ENCODE assay signal across 21 cellular contexts in genomic region chr15:88800026-88800425, GRCh38. TPM values are rescaled to one million over a fixed set of nuclear protein-coding genes. Genes with fewer than 3 reads are reported as not detected.
DNase-seq lines count a peak whose midpoint lies in the region; TF ChIP-seq lines count a peak whose summit lies in the region.
"Had no signal": no experiment of that assay in that cellular context is flagged by ENCODE, and none has a peak within 500 bp of the region (broad histone marks: within the 10 kb centered on the region; RNA-seq: fewer than 3 reads in every experiment).

No MANE protein-coding gene starts in this region.

- H3K4me3 ChIP-seq in HEK293 (ENCODE audit: low read depth, low read length) (no peak overlapping the region), mesendoderm (ENCODE audit: low read length) (no peak overlapping the region), Karpas-422 (ENCODE audit: low read length) (no peak overlapping the region), mesenchymal stem cell (ENCODE audit: insufficient read depth in 1 of 2, low read depth in 1 of 2, low read length in 2 of 2) (no peak overlapping the region)
- H3K4me3 ChIP-seq: dorsolateral prefrontal cortex, GM23338, lower lobe of right lung, tibial artery had no signal

- no peaks in the 10 kb centered on the region for H3K9me3 ChIP-seq in HEK293 (ENCODE audit: control insufficient read depth, insufficient read depth, low read depth, low read length)
- no peaks in the 10 kb centered on the region for H3K9me3 ChIP-seq in Karpas-422 (ENCODE audit: low read length)
- no peaks in the 10 kb centered on the region for H3K9me3 ChIP-seq in mesenchymal stem cell (ENCODE audit: control insufficient read depth, low read length)
- H3K9me3 ChIP-seq: lower lobe of right lung, SK-N-SH, tibial artery had no signal

- CTCF ChIA-PET in HEK293 (lab: Yijun Ruan, JAX) = interaction anchor here (0.6 to 1.0 kb wide), 2 partner anchors 9 to 12 kb away, joined by 3 to 5 read pairs; no protein-coding TSS in a partner anchor

- WGBS in mesendoderm (ENCODE audit: extremely low coverage, insufficient coverage, low lambda C conversion rate) = no CpG with 5 or more reads among the region's 1 CpG
- 49% methylated on average over 1 of the region's 1 CpG for WGBS in mesenchymal stem cell

- no peak overlapping the region for H3K4ac ChIP-seq in mesendoderm (ENCODE audit: low read depth, low read length)
- H3K4ac ChIP-seq in mesenchymal stem cell (ENCODE audit: low read depth in 1 of 2, low read length in 2 of 2) = no peak overlapping the region

- no peak overlapping the region for H3K18ac ChIP-seq in mesendoderm (ENCODE audit: low read length)
- no peak overlapping the region for H3K18ac ChIP-seq in mesenchymal stem cell (ENCODE audit: low read depth in 1 of 2, low read length in 2 of 2)

- no peak overlapping the region for H4K91ac ChIP-seq in mesenchymal stem cell (ENCODE audit: low read length)

- H4K8ac ChIP-seq in mesendoderm (ENCODE audit: low read depth, low read length) = no peak overlapping the region
- no peak overlapping the region for H4K8ac ChIP-seq in mesenchymal stem cell (ENCODE audit: low read length)

- no peak overlapping the region for H3K9ac ChIP-seq in mesendoderm (ENCODE audit: low read length)
- no peak overlapping the region for H3K9ac ChIP-seq in Karpas-422 (ENCODE audit: low read length)
- H3K9ac ChIP-seq in mesenchymal stem cell (ENCODE audit: low read length) = no peak overlapping the region
- H3K9ac ChIP-seq: SK-N-SH had no signal

- H3K27me3 ChIP-seq in mesendoderm (ENCODE audit: insufficient read depth, low read length, poor library complexity) (peaks cover 30% of the 10 kb centered on the region), Karpas-422 (ENCODE audit: low read length) (no peaks in the 10 kb centered on the region), mesenchymal stem cell (ENCODE audit: control insufficient read depth in 1 of 2, insufficient read depth in 1 of 2, low read length in 2 of 2) (peaks cover 56 to 66% of the 10 kb centered on the region in 2 experiments)

- TF ChIP-seq CTCF in HEK293 (tag by site-specific recombination; IDR thresholded peaks at IDR 0.05) = no peak

- H3K27ac ChIP-seq in HEK293 (ENCODE audit: extremely low read depth, low read depth, low read length) = no peak overlapping the region
- no peak overlapping the region for H3K27ac ChIP-seq in mesendoderm (ENCODE audit: low read depth, low read length)
- H3K27ac ChIP-seq in Karpas-422 (ENCODE audit: low read length) = no peak overlapping the region
- no peak overlapping the region for H3K27ac ChIP-seq in mesenchymal stem cell (ENCODE audit: low read length, poor library complexity, severe bottlenecking)
- H3K27ac ChIP-seq: dorsolateral prefrontal cortex, lower lobe of right lung, tibial artery, VCaP had no signal

- no peak overlapping the region for H3K56ac ChIP-seq in mesendoderm (ENCODE audit: low read length)

- H2AFZ ChIP-seq in Karpas-422 (ENCODE audit: low read length) (no peak overlapping the region), mesenchymal stem cell (ENCODE audit: low read depth, low read length) (no peak overlapping the region)
- H2AFZ ChIP-seq: GM23338 had no signal

- no peak overlapping the region for H2BK15ac ChIP-seq in mesendoderm (replicated peaks; ENCODE audit: low read depth)
- H2BK15ac ChIP-seq in mesenchymal stem cell (ENCODE audit: low read depth, poor library complexity, severe bottlenecking) = no peak overlapping the region

- H2AK5ac ChIP-seq in mesendoderm (ENCODE audit: low read length) (no peak overlapping the region), mesenchymal stem cell (ENCODE audit: low read length, severe bottlenecking) (no peak overlapping the region)

- H3K14ac ChIP-seq in mesenchymal stem cell (ENCODE audit: low read length in 2 of 2) = no peak overlapping the region

- H3K9me2 ChIP-seq in Karpas-422 (replicated peaks; ENCODE audit: insufficient read depth, low read length) = no peaks in the 10 kb centered on the region
- H3K9me2 ChIP-seq: SK-N-SH had no signal

- H3K36me3 ChIP-seq in HEK293 (ENCODE audit: control insufficient read depth in 2 of 2, insufficient read depth in 1 of 2, low read length in 2 of 2) (no peaks in the 10 kb centered on the region), mesendoderm (ENCODE audit: control insufficient read depth, insufficient read depth, low read length) (no peaks in the 10 kb centered on the region), Karpas-422 (ENCODE audit: insufficient read depth, low read length) (no peaks in the 10 kb centered on the region), mesenchymal stem cell (ENCODE audit: control insufficient read depth in 1 of 2, insufficient read depth in 2 of 2, low read depth in 1 of 2, low read length in 2 of 2) (no peaks in the 10 kb centered on the region)
- H3K36me3 ChIP-seq: lower lobe of right lung had no signal

- no peaks in the 10 kb centered on the region for H4K20me1 ChIP-seq in Karpas-422 (ENCODE audit: insufficient read depth, low read depth, low read length)

- H3K4me2 ChIP-seq in mesendoderm (ENCODE audit: low read length) (no peak overlapping the region), Karpas-422 (ENCODE audit: low read depth, low read length, poor library complexity, severe bottlenecking) (no peak overlapping the region), mesenchymal stem cell (ENCODE audit: low read length, poor library complexity, severe bottlenecking) (no peak overlapping the region)
- H3K4me2 ChIP-seq: GM23338, SK-N-SH had no signal

- H3K79me1 ChIP-seq in mesendoderm (ENCODE audit: low read length) = no peaks in the 10 kb centered on the region
- H3K79me1 ChIP-seq in mesenchymal stem cell (replicated peaks; ENCODE audit: low read length, poor library complexity, severe bottlenecking) = no peaks in the 10 kb centered on the region

- no peaks in the 10 kb centered on the region for H3K79me2 ChIP-seq in mesendoderm (ENCODE audit: control insufficient read depth, insufficient read depth, low read length)
- H3K79me2 ChIP-seq in Karpas-422 (ENCODE audit: low read length) = no peaks in the 10 kb centered on the region

- no peak overlapping the region for H4K5ac ChIP-seq in mesendoderm (ENCODE audit: low read length)

- DNase-seq in ACHN = peak; percentile 10
- DNase-seq in SW480 (ENCODE audit: low spot score) = peak; percentile 34
- peak; percentile 38 for DNase-seq in glomerular visceral epithelial cell (ENCODE audit: extremely low spot score)
- DNase-seq in mesendoderm = no peak
- no peak for DNase-seq in retina
- no peak for DNase-seq in Karpas-422
- DNase-seq in mesenchymal stem cell = no peak
- DNase-seq: activated CD8-positive, alpha-beta memory T cell treated with anti-CD3 and anti-CD28 coated beads for 24 hours; aorta; lower lobe of right lung; NCI-H1436; NCI-H446; nephron progenitor cell; SK-N-SH; stimulated activated CD4-positive, alpha-beta T cell treated with anti-CD3 and anti-CD28 coated beads, Interleukin-2, amount 100 ng/mL, for 24 hours; tibial artery had no signal

- POLR2A ChIA-PET in HEK293 (lab: Yijun Ruan, JAX) = interaction anchor here (0.6 kb wide), 1 partner anchor 28 kb away, joined by 3 read pairs; no protein-coding TSS in a partner anchor

- in situ Hi-C loops in ACHN (cut with HindIII; ENCODE audit: low pct_ligation_motif_present, low pct_unique_long_range_greater_than_20kb, low sequenced_read_pairs) = no loop called here

- H2BK5ac ChIP-seq in mesendoderm (ENCODE audit: low read length) = no peak overlapping the region
- H2BK5ac ChIP-seq in mesenchymal stem cell (ENCODE audit: low read depth, low read length, poor library complexity, severe bottlenecking) = no peak overlapping the region

- H3K23ac ChIP-seq in mesendoderm (ENCODE audit: low read length) (no peak overlapping the region), mesenchymal stem cell (ENCODE audit: low read length in 2 of 2) (no peak overlapping the region)

- no peak overlapping the region for H2BK12ac ChIP-seq in mesenchymal stem cell (ENCODE audit: low read length in 2 of 2)

- H2BK120ac ChIP-seq in mesendoderm (ENCODE audit: low read depth, low read length) (no peak overlapping the region), mesenchymal stem cell (ENCODE audit: low read depth, low read length) (no peak overlapping the region)

- H3K4me1 ChIP-seq in HEK293 (ENCODE audit: control insufficient read depth, insufficient read depth, low read length) (peaks cover 3% of the 10 kb centered on the region; the same call in 1 of the 2 replicates), mesendoderm (ENCODE audit: control insufficient read depth, low read depth, low read length) (no peaks in the 10 kb centered on the region), Karpas-422 (ENCODE audit: low read length) (no peaks in the 10 kb centered on the region), mesenchymal stem cell (ENCODE audit: control insufficient read depth, insufficient read depth, low read depth, low read length) (peaks cover 6% of the 10 kb centered on the region)
- H3K4me1 ChIP-seq: lower lobe of right lung had no signal

TF ChIP-seq in HEK293, 187 proteins besides CTCF, POLR2A, EP300 and RAD21 (continues in another document):
- TF ChIP-seq ZNF580 (tag by site-specific recombination; IDR thresholded peaks at IDR 0.05) (no peak), ZNF530 (tag by site-specific recombination; IDR thresholded peaks at IDR 0.05; ENCODE audit: low read depth) (no peak), ZNF221 (tag by site-specific recombination; IDR thresholded peaks at IDR 0.05; ENCODE audit: borderline replicate concordance) (no peak), PATZ1 (tag by site-specific recombination; IDR thresholded peaks at IDR 0.05) (no peak)

RNA-seq across cellular contexts. Expression of gene ACAN, which starts 3.2 kb away (rescaled TPM):
- polyA plus RNA-seq in mesendoderm (2013, experiment 1 of 2) = 0.10 TPM
- polyA plus RNA-seq in mesendoderm (2013, experiment 2 of 2) = 0.18 TPM
- total RNA-seq in Karpas-422 (2014; rRNA removed; shearing (Covaris generic); ENCODE audit: low replicate concordance) = not detected in 2 replicates
- 0.28 TPM for polyA plus RNA-seq in mesenchymal stem cell (2013, experiment 1 of 2)
- polyA plus RNA-seq in mesenchymal stem cell (2013, experiment 2 of 2) = 0.37 TPM
- total RNA-seq: activated T-helper 2 cell treated with anti-CD3 and anti-CD28 coated beads, Interferon-gamma antibody, Interleukin-2, Interleukin-4, amounts not matched to agents 10 μg/mL and 5 μg/mL and 100 μg/mL, durations not matched to agents 14 hours and 24 hours and 36 hours had no signal
- polyA plus RNA-seq: SK-N-SH had no signal

Comparison
In these comparisons a context has a peak if more than half of its experiments do, and no peak if none do; other contexts are left out.
1. DNase-seq: peak in ACHN (single experiment), SW480 (single experiment) and glomerular visceral epithelial cell (single experiment); none in mesendoderm (single experiment), retina (single experiment), Karpas-422 (single experiment) and mesenchymal stem cell (single experiment).